In the genomic region with DNA sequence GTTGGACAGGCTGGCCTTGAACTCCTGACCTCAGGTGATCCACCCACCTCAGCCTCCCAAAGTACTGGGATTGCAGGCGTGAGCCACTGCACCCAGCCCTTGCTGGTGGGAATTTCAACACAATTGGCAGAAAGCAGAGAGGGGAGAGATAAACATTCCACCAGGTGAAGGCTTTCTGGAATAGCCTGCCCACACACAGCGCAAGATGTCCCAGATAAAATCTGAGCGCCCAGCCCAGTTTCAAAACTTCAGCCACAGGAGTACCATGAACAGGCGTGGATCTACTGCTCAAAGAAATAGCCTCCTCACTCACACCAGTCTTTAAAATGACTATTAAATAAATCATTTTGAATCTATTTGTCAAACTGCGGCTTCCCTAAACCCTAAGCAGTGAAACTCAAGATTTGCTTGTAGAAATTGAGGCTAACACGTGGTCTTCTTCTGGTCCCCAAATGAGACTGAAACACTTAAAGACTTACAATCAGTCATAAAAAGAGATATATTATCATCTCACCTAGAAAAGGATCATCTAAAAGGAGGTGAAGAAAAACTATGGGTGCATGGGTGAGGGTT, we compare ENCODE assay signal across 1 cellular context.
TF ChIP-seq lines count a peak whose summit lies in the region.

No MANE protein-coding gene starts in this region.

TF ChIP-seq in HEK293T, 16 proteins besides CTCF, POLR2A, EP300 and RAD21 (continued from another document):
- TF ChIP-seq FOXK2 (IDR thresholded peaks at IDR 0.05) (no peak), HDGF (IDR thresholded peaks at IDR 0.05; ENCODE audit: borderline replicate concordance) (no peak), L3MBTL2 (conservative IDR thresholded peaks at IDR 0.05) (no peak), LEF1 (IDR thresholded peaks at IDR 0.05; ENCODE audit: borderline replicate concordance) (no peak), ZNF384 (IDR thresholded peaks at IDR 0.05) (no peak), BHLHE40 (IDR thresholded peaks at IDR 0.05; ENCODE audit: borderline replicate concordance) (no peak), NFRKB (IDR thresholded peaks at IDR 0.05) (no peak), SUZ12 (IDR thresholded peaks at IDR 0.05) (no peak), TARDBP (IDR thresholded peaks at IDR 0.05) (no peak), FOXA1 (IDR thresholded peaks at IDR 0.05) (no peak)
TF ChIP-seq in HEK293T: peak in this region for 0.
